In genomic region chr16:89172901-89173628, GRCh38 we compare ENCODE assay signal across 34 cellular contexts. TPM values are rescaled to one million over a fixed set of nuclear protein-coding genes. Genes with fewer than 3 reads are reported as not detected.
A peak's percentile ranks its signal among the peaks of the same experiment; 100 is the strongest.
DNase-seq lines count a peak whose midpoint lies in the region; ATAC-seq, FAIRE-seq and TF ChIP-seq lines count a peak whose summit lies in the region.
"Had no signal": no experiment of that assay in that cellular context is flagged by ENCODE, and none has a peak within 500 bp of the region (broad histone marks: within the 10 kb centered on the region; RNA-seq: fewer than 3 reads in every experiment).

No MANE protein-coding gene starts in this region.

- TF ChIP-seq EP300 in SK-N-SH (IDR thresholded peaks at IDR 0.05; ENCODE audit: borderline replicate concordance in 1 of 2, low read depth in 1 of 2, low read length in 1 of 2) = no peak

- H3K36me3 Mint-ChIP-seq in astrocyte (ENCODE audit: low read depth, unreplicated experiment) = no peaks in the 10 kb centered on the region
- H3K36me3 Mint-ChIP-seq in nephron progenitor cell (ENCODE audit: low read depth) = no peaks in the 10 kb centered on the region
- H3K36me3 Mint-ChIP-seq: activated CD4-positive, alpha-beta memory T cell treated with anti-CD3 and anti-CD28 coated beads for 36 hours; CD8-positive, alpha-beta memory T cell; natural killer cell treated with Interleukin-12 subunit alpha and Interleukin-12 subunit beta and Interleukin-15 and Interleukin-18, amount 100 ng/mL, for 72 hours had no signal

- H3K4me3 ChIP-seq in SK-N-SH (ENCODE audit: low read depth in 2 of 2, low read length in 1 of 2) (no peak overlapping the region), astrocyte (ENCODE audit: insufficient read depth, low read depth, low read length) (no peak overlapping the region), spleen (no peak overlapping the region)
- H3K4me3 ChIP-seq: A549, right atrium auricular region, tibial nerve had no signal

- peaks cover 0 to 18% of the 10 kb centered on the region in 2 experiments; a peak in 1 of 4 replicates for H3K4me1 ChIP-seq in SK-N-SH (ENCODE audit: control insufficient read depth in 1 of 2, insufficient read depth in 2 of 2, low read depth in 1 of 2, low read length in 1 of 2)
- no peaks in the 10 kb centered on the region for H3K4me1 ChIP-seq in astrocyte (ENCODE audit: insufficient read depth, low read length)
- peaks cover 6 to 68% (median 34%) of the 10 kb centered on the region in 6 donors for H3K4me1 ChIP-seq in spleen

- H3K36me3 ChIP-seq in SK-N-SH (replicated peaks in 1 of 2; ENCODE audit: control insufficient read depth in 1 of 2, insufficient read depth in 2 of 2, low read length in 1 of 2) (no peaks in the 10 kb centered on the region), astrocyte (ENCODE audit: insufficient read depth, low read length) (no peaks in the 10 kb centered on the region), spleen (no peaks in the 10 kb centered on the region)
- H3K36me3 ChIP-seq: right atrium auricular region, tibial nerve had no signal

- H3K4me1 Mint-ChIP-seq in astrocyte (ENCODE audit: low read depth, unreplicated experiment) = no peaks in the 10 kb centered on the region
- H3K4me1 Mint-ChIP-seq in nephron progenitor cell = peaks cover 35% of the 10 kb centered on the region
- peaks cover 15% of the 10 kb centered on the region for H3K4me1 Mint-ChIP-seq in stimulated activated naive CD8-positive, alpha-beta T cell treated with anti-CD3 and anti-CD28 coated beads, Interleukin-15, amount 100 ng/mL, for 72 hours

- TF ChIP-seq RAD21 in SK-N-SH (IDR thresholded peaks at IDR 0.05; ENCODE audit: low read length) = no peak

- H3K27ac Mint-ChIP-seq in astrocyte (ENCODE audit: unreplicated experiment) = no peak overlapping the region
- H3K27ac Mint-ChIP-seq in nephron progenitor cell = no peak overlapping the region
- no peak overlapping the region for H3K27ac Mint-ChIP-seq in stimulated activated naive CD8-positive, alpha-beta T cell treated with anti-CD3 and anti-CD28 coated beads, Interleukin-15, amount 100 ng/mL, for 72 hours
- H3K27ac Mint-ChIP-seq: activated CD4-positive, alpha-beta memory T cell treated with anti-CD3 and anti-CD28 coated beads for 36 hours; activated T-helper 1 cell treated with anti-CD3 and anti-CD28 coated beads, Interleukin-12 subunit alpha, Interleukin-12 subunit beta, Interleukin-2, Interleukin-4 antibody, amounts not matched to agents 30 ng/mL and 10 ng/mL and 1 ng/mL, durations not matched to agents 14 hours and 24 hours and 36 hours; dendritic cell treated with granulocyte-macrophage colony-stimulating factor and Interleukin-4, amounts not matched to agents 40 ng/mL and 50 ng/mL, for 4 days; natural killer cell treated with Interleukin-12 subunit alpha and Interleukin-12 subunit beta and Interleukin-15 and Interleukin-18, amount 100 ng/mL, for 72 hours had no signal

- no peak for TF ChIP-seq POLR2A in spleen (IDR thresholded peaks at IDR 0.05)

- no peaks in the 10 kb centered on the region for H3K9me2 ChIP-seq in SK-N-SH

- H3K9ac ChIP-seq in SK-N-SH (no peak overlapping the region), astrocyte (ENCODE audit: low read length) (no peak overlapping the region)
- H3K9ac ChIP-seq: parathyroid adenoma had no signal

- H3F3A ChIP-seq in SK-N-SH (replicated peaks; ENCODE audit: insufficient read depth) = no peaks in the 10 kb centered on the region

- CTCF ChIA-PET in SK-N-SH (lab: Yijun Ruan, JAX) = interaction anchor here (0.5 to 2.5 kb wide), 7 partner anchors 59 to 436 kb away, joined by 3 to 10 read pairs (median 3); no protein-coding TSS in a partner anchor

- H3K4me2 ChIP-seq in SK-N-SH (no peak overlapping the region), astrocyte (ENCODE audit: low read length) (no peak overlapping the region)
- H3K4me2 ChIP-seq: A549 had no signal

- no peak for FAIRE-seq in astrocyte (lab: Jason Lieb, UNC)
- FAIRE-seq: A549 had no signal

- H3K4me3 Mint-ChIP-seq in astrocyte (ENCODE audit: unreplicated experiment) (peak overlapping the region; percentile 57), nephron progenitor cell (peak overlapping the region; percentile 67)
- no peak overlapping the region for H3K4me3 Mint-ChIP-seq in stimulated activated naive CD8-positive, alpha-beta T cell treated with anti-CD3 and anti-CD28 coated beads, Interleukin-15, amount 100 ng/mL, for 72 hours
- H3K4me3 Mint-ChIP-seq: activated CD4-positive, alpha-beta memory T cell treated with anti-CD3 and anti-CD28 coated beads for 36 hours; activated T-helper 1 cell treated with anti-CD3 and anti-CD28 coated beads, Interleukin-12 subunit alpha, Interleukin-12 subunit beta, Interleukin-2, Interleukin-4 antibody, amounts not matched to agents 30 ng/mL and 10 ng/mL and 1 ng/mL, durations not matched to agents 14 hours and 24 hours and 36 hours; CD8-positive, alpha-beta memory T cell; dendritic cell treated with granulocyte-macrophage colony-stimulating factor and Interleukin-4, amounts not matched to agents 40 ng/mL and 50 ng/mL, for 4 days; natural killer cell treated with Interleukin-12 subunit alpha and Interleukin-12 subunit beta and Interleukin-15 and Interleukin-18, amount 100 ng/mL, for 72 hours had no signal

- H3K27ac ChIP-seq in SK-N-SH (ENCODE audit: low read depth in 2 of 2, low read length in 1 of 2) = no peak overlapping the region
- no peak overlapping the region for H3K27ac ChIP-seq in astrocyte (ENCODE audit: low read depth, low read length)
- H3K27ac ChIP-seq in spleen = peak overlapping the region in 1 of 8 donors; percentile 64
- H3K27ac ChIP-seq: A549, parathyroid adenoma, right atrium auricular region had no signal

- H4K20me1 ChIP-seq in SK-N-SH (ENCODE audit: insufficient read depth) (0 out of 2 replicates have a peak, but pooled peaks cover 7% of the 10 kb centered on the region), astrocyte (ENCODE audit: insufficient read depth, low read length) (no peaks in the 10 kb centered on the region)

- H3K9me3 Mint-ChIP-seq in astrocyte (ENCODE audit: unreplicated experiment) (no peaks in the 10 kb centered on the region), nephron progenitor cell (no peaks in the 10 kb centered on the region)
- no peaks in the 10 kb centered on the region for H3K9me3 Mint-ChIP-seq in stimulated activated naive CD8-positive, alpha-beta T cell treated with anti-CD3 and anti-CD28 coated beads, Interleukin-15, amount 100 ng/mL, for 72 hours
- H3K9me3 Mint-ChIP-seq: activated CD4-positive, alpha-beta memory T cell treated with anti-CD3 and anti-CD28 coated beads for 36 hours; activated T-helper 1 cell treated with anti-CD3 and anti-CD28 coated beads, Interleukin-12 subunit alpha, Interleukin-12 subunit beta, Interleukin-2, Interleukin-4 antibody, amounts not matched to agents 30 ng/mL and 10 ng/mL and 1 ng/mL, durations not matched to agents 14 hours and 24 hours and 36 hours; CD8-positive, alpha-beta memory T cell; dendritic cell treated with granulocyte-macrophage colony-stimulating factor and Interleukin-4, amounts not matched to agents 40 ng/mL and 50 ng/mL, for 4 days; natural killer cell treated with Interleukin-12 subunit alpha and Interleukin-12 subunit beta and Interleukin-15 and Interleukin-18, amount 100 ng/mL, for 72 hours had no signal

- peak; percentile 74 for DNase-seq in SK-N-SH
- DNase-seq in astrocyte (ENCODE audit: low read depth) = no peak
- peak; percentile 69 for DNase-seq in nephron progenitor cell
- DNase-seq in spleen = peak; percentile 78
- no peak for DNase-seq in activated T-cell treated with anti-CD3 and anti-CD28 coated beads, Interleukin-2, amount 50 U/mL, for 1 hour
- DNase-seq in stimulated activated naive CD8-positive, alpha-beta T cell treated with anti-CD3 and anti-CD28 coated beads, Interleukin-15, amount 100 ng/mL, for 72 hours = no peak
- no peak for DNase-seq in foreskin melanocyte
- DNase-seq: activated CD4-positive, alpha-beta memory T cell treated with anti-CD3 and anti-CD28 coated beads for 36 hours; activated CD4-positive, alpha-beta T cell treated with anti-CD3 and anti-CD28 coated beads for 1 hour; activated CD8-positive, alpha-beta memory T cell treated with anti-CD3 and anti-CD28 coated beads, Interleukin-2, amount 50 U/mL, for 4 hours; activated naive CD4-positive, alpha-beta T cell treated with Interleukin-2 at 50 U/mL for 16 hours; CD8-positive, alpha-beta memory T cell; central memory CD4-positive, alpha-beta T cell; IMR-90; left cardiac atrium; MV-4-11; NCI-H1436; NCI-H2081; NCI-H345; PC-3; stimulated activated CD4-positive, alpha-beta T cell treated with anti-CD3 and anti-CD28 coated beads, Interleukin-4, amount 100 ng/mL, for 24 hours; T-helper 2 cell had no signal

- intact Hi-C loops in spleen (cut with DNase I; ENCODE audit: low total_unique reads) = no loop called here

- H2AFZ ChIP-seq in SK-N-SH (ENCODE audit: low read depth) (no peak overlapping the region), astrocyte (ENCODE audit: low read depth, low read length) (no peak overlapping the region)
- H2AFZ ChIP-seq: parathyroid adenoma had no signal

- H3K27me3 Mint-ChIP-seq in astrocyte (ENCODE audit: low read depth, unreplicated experiment) = peaks cover 16% of the 10 kb centered on the region
- peaks cover 37% of the 10 kb centered on the region for H3K27me3 Mint-ChIP-seq in nephron progenitor cell (ENCODE audit: low read depth, poor library complexity)
- H3K27me3 Mint-ChIP-seq in stimulated activated naive CD8-positive, alpha-beta T cell treated with anti-CD3 and anti-CD28 coated beads, Interleukin-15, amount 100 ng/mL, for 72 hours = peaks cover 24% of the 10 kb centered on the region
- H3K27me3 Mint-ChIP-seq: CD8-positive, alpha-beta memory T cell; natural killer cell treated with Interleukin-12 subunit alpha and Interleukin-12 subunit beta and Interleukin-15 and Interleukin-18, amount 100 ng/mL, for 72 hours had no signal

- WGBS in SK-N-SH (ENCODE audit: low lambda C conversion rate) = 53% methylated on average over 3 of the region's 11 CpGs
- 70 to 86% (median 84%) methylated on average over 9 to 11 of the region's 11 CpGs for WGBS in spleen, 5 donors

- no peak for TF ChIP-seq CTCF in SK-N-SH (IDR thresholded peaks at IDR 0.05)
- TF ChIP-seq CTCF in astrocyte (IDR thresholded peaks at IDR 0.05; ENCODE audit: insufficient read depth, low read depth, low read length) = no peak
- no peak for TF ChIP-seq CTCF in nephron progenitor cell (IDR thresholded peaks at IDR 0.05)
- TF ChIP-seq CTCF in spleen (IDR thresholded peaks at IDR 0.05 in 8 of 11, conservative IDR thresholded peaks at IDR 0.05 in 3 of 11) = no peak

- ATAC-seq in SK-N-SH treated with all-trans-retinoic acid at 6 μM for 48 hours = no peak
- ATAC-seq in stimulated activated naive CD8-positive, alpha-beta T cell treated with anti-CD3 and anti-CD28 coated beads, Interleukin-15, amount 100 ng/mL, for 72 hours = no peak
- ATAC-seq: A549; esophagus mucosa; HCT116; left cardiac atrium; natural killer cell treated with Interleukin-12 subunit alpha and Interleukin-12 subunit beta and Interleukin-15 and Interleukin-18, amount 100 ng/mL, for 72 hours; PC-3 had no signal

- H3K27me3 ChIP-seq in SK-N-SH (ENCODE audit: insufficient read depth) = peaks cover 31% of the 10 kb centered on the region; the same call in 1 of the 2 replicates
- H3K27me3 ChIP-seq in astrocyte (ENCODE audit: insufficient read depth, low read length) = no peaks in the 10 kb centered on the region
- peaks cover 0 to 74% (median 14%) of the 10 kb centered on the region in 7 donors for H3K27me3 ChIP-seq in spleen (replicated peaks in 1 of 7)

- no peaks in the 10 kb centered on the region for H3K79me2 ChIP-seq in SK-N-SH (ENCODE audit: insufficient read depth)
- H3K79me2 ChIP-seq in astrocyte (ENCODE audit: insufficient read depth, low read length) = no peaks in the 10 kb centered on the region
- H3K79me2 ChIP-seq: parathyroid adenoma had no signal

- H3K9me3 ChIP-seq in SK-N-SH = no peaks in the 10 kb centered on the region
- H3K9me3 ChIP-seq in astrocyte (ENCODE audit: insufficient read depth, low read depth, low read length) = no peaks in the 10 kb centered on the region
- H3K9me3 ChIP-seq in spleen = no peaks in the 10 kb centered on the region
- H3K9me3 ChIP-seq: A549, right atrium auricular region, tibial nerve had no signal

- POLR2A ChIA-PET in SK-N-SH (lab: Yijun Ruan, JAX) = no interaction called here

RNA-seq across cellular contexts. Expression of gene CDH15, which starts 1.5 kb away (rescaled TPM):
- polyA plus RNA-seq in SK-N-SH (2012; rRNA removed) (0.03 and 0.08 TPM in 2 replicates), spleen (1 to 10 TPM in 1 of 3 donors, under 1 TPM in 2; 0.14 to 1.1 (median 0.57) TPM)
- 0.03 and 0.04 TPM in 2 replicates for polyA plus RNA-seq in SK-N-SH (2012; cell fraction: cytosol; rRNA removed)
- polyA plus RNA-seq in SK-N-SH (2012; cell fraction: nucleus; rRNA removed) = 0.07 and 0.23 TPM in 2 replicates
- total RNA-seq in astrocyte (0.17 and 0.18 TPM in 2 replicates), spleen (1 to 10 TPM in 5 of 7 donors, under 1 TPM in 2; 0.74 to 7.4 (median 1.5) TPM)
- total RNA-seq: activated CD4-positive, alpha-beta memory T cell treated with anti-CD3 and anti-CD28 coated beads for 36 hours; activated T-helper 1 cell treated with anti-CD3 and anti-CD28 coated beads, Interleukin-12 subunit alpha, Interleukin-12 subunit beta, Interleukin-2, Interleukin-4 antibody, amounts not matched to agents 30 ng/mL and 10 ng/mL and 1 ng/mL, durations not matched to agents 14 hours and 24 hours and 36 hours; CD8-positive, alpha-beta memory T cell; esophagus mucosa; mononuclear cell; natural killer cell treated with Interleukin-12 subunit alpha and Interleukin-12 subunit beta and Interleukin-15 and Interleukin-18, amount 100 ng/mL, for 72 hours; right atrium auricular region had no signal
- polyA plus RNA-seq: CD8-positive, alpha-beta memory T cell had no signal

RNA-seq across cellular contexts. Expression of gene SLC22A31, which starts 27.3 kb away (rescaled TPM):
- polyA plus RNA-seq in SK-N-SH (2012; rRNA removed) (0.07 and 0.16 TPM in 2 replicates), spleen (1 to 10 TPM; 1.1 to 5.6 (median 4.2) TPM)
- 0.04 TPM in 1 of 2 replicates, not detected in the other for polyA plus RNA-seq in SK-N-SH (2012; cell fraction: cytosol; rRNA removed)
- polyA plus RNA-seq in SK-N-SH (2012; cell fraction: nucleus; rRNA removed) = 1.5 and 2.3 TPM in 2 replicates
- total RNA-seq in astrocyte (0.58 and 1.3 TPM in 2 replicates), spleen (1 to 10 TPM in 6 of 7 donors, under 1 TPM in 1; 0.98 to 8.3 (median 4.9) TPM)
- total RNA-seq: CD8-positive, alpha-beta memory T cell; esophagus mucosa; lung microvascular endothelial cell; mononuclear cell had no signal
- polyA plus RNA-seq: CD8-positive, alpha-beta memory T cell had no signal

RNA-seq across cellular contexts. Expression of gene ZNF778, which starts 44.4 kb away (rescaled TPM):
- polyA plus RNA-seq in SK-N-SH (2012; rRNA removed) (6.2 and 10.8 TPM in 2 replicates), spleen (1 to 10 TPM; 1.6 to 3.1 (median 1.8) TPM)
- polyA plus RNA-seq in SK-N-SH (2012; cell fraction: cytosol; rRNA removed) = 3.4 and 4.1 TPM in 2 replicates
- 8.1 and 10.9 TPM in 2 replicates for polyA plus RNA-seq in SK-N-SH (2012; cell fraction: nucleus; rRNA removed)
- total RNA-seq in astrocyte (12.2 and 15.5 TPM in 2 replicates), spleen (10 to 100 TPM in 6 of 7 donors, 1 to 10 TPM in 1; 9.4 to 34.4 (median 12.9) TPM)

Comparison
In these comparisons a context has a peak if more than half of its experiments do, and no peak if none do; other contexts are left out.
1. DNase-seq: peak in SK-N-SH (single experiment), nephron progenitor cell (single experiment) and spleen (single experiment); none in astrocyte (single experiment), activated T-cell treated with anti-CD3 and anti-CD28 coated beads, Interleukin-2, amount 50 U/mL, for 1 hour (single experiment), stimulated activated naive CD8-positive, alpha-beta T cell treated with anti-CD3 and anti-CD28 coated beads, Interleukin-15, amount 100 ng/mL, for 72 hours (0 of 2) and foreskin melanocyte (single experiment).
2. H3K4me3 Mint-ChIP-seq: peak in astrocyte (single experiment) and nephron progenitor cell (single experiment); none in stimulated activated naive CD8-positive, alpha-beta T cell treated with anti-CD3 and anti-CD28 coated beads, Interleukin-15, amount 100 ng/mL, for 72 hours (0 of 2).